8 cellular contexts compared by ENCODE assay signal in genomic region chr14:32078794-32079663, GRCh38. TPM values are rescaled to one million over a fixed set of nuclear protein-coding genes. Genes with fewer than 3 reads are reported as not detected.
DNase-seq lines count a peak whose midpoint lies in the region; ATAC-seq, FAIRE-seq and TF ChIP-seq lines count a peak whose summit lies in the region.

No MANE protein-coding gene starts in this region.

- H3K9me3 ChIP-seq in CD8-positive, alpha-beta T cell (ENCODE audit: low read length): no peaks in the 10 kb centered on the region
- no peaks in the 10 kb centered on the region for H3K9me3 ChIP-seq in MM.1S (replicated peaks; ENCODE audit: insufficient read depth, low read length)

- peaks cover 44% of the 10 kb centered on the region for H3K4me1 Mint-ChIP-seq in CD8-positive, alpha-beta T cell (ENCODE audit: low read depth)

- H4K20me1 ChIP-seq in MM.1S (ENCODE audit: insufficient read depth, low read length): no peaks in the 10 kb centered on the region

- H2AFZ ChIP-seq in MM.1S (ENCODE audit: low read length): no peak overlapping the region

- peak overlapping the region; percentile 73; the same call in 1 of the 2 replicates for H3K4me2 ChIP-seq in MM.1S (ENCODE audit: low read depth, low read length)

- H3K79me2 ChIP-seq in MM.1S (ENCODE audit: low read length): peaks cover 49% of the 10 kb centered on the region

- H3K4me3 ChIP-seq in CD8-positive, alpha-beta T cell (ENCODE audit: low read depth, low read length): peak overlapping the region; percentile 67
- H3K4me3 ChIP-seq in MM.1S (ENCODE audit: low read length) (peak overlapping the region; percentile 75; the same call in 1 of the 2 replicates), bronchial epithelial cell (ENCODE audit: low read depth, low read length) (peak overlapping the region; percentile 77)

- H3K27ac ChIP-seq in CD8-positive, alpha-beta T cell (ENCODE audit: low read depth, low read length): no peak overlapping the region
- no peak overlapping the region for H3K27ac ChIP-seq in MM.1S (ENCODE audit: low read length)

- no peaks in the 10 kb centered on the region for H3K36me3 ChIP-seq in CD8-positive, alpha-beta T cell (ENCODE audit: insufficient read depth, low read length)
- no peaks in the 10 kb centered on the region for H3K36me3 ChIP-seq in MM.1S (replicated peaks; ENCODE audit: insufficient read depth, low read length)
- H3K36me3 ChIP-seq in bronchial epithelial cell (ENCODE audit: control insufficient read depth, insufficient read depth, low read length): no peaks in the 10 kb centered on the region

- H3K9ac ChIP-seq in MM.1S (ENCODE audit: low read length): no peak overlapping the region

- no peaks in the 10 kb centered on the region for H3K9me3 Mint-ChIP-seq in CD8-positive, alpha-beta T cell

- peaks cover 12% of the 10 kb centered on the region for H3F3A ChIP-seq in MM.1S (ENCODE audit: insufficient read depth, low read length)

- H3K4me1 ChIP-seq in CD8-positive, alpha-beta T cell (ENCODE audit: insufficient read depth, low read length): peaks cover 13% of the 10 kb centered on the region
- no peaks in the 10 kb centered on the region for H3K4me1 ChIP-seq in MM.1S (ENCODE audit: low read length)

- no peaks in the 10 kb centered on the region for H3K9me2 ChIP-seq in MM.1S (replicated peaks; ENCODE audit: insufficient read depth, low read length)

- H3K27ac Mint-ChIP-seq in CD8-positive, alpha-beta T cell: no peak overlapping the region

- no peak for FAIRE-seq in bronchial epithelial cell (lab: Jason Lieb, UNC)

- peak overlapping the region; percentile 100 for H3K4me3 Mint-ChIP-seq in CD8-positive, alpha-beta T cell

- H3K27me3 ChIP-seq in CD8-positive, alpha-beta T cell (ENCODE audit: insufficient read depth, low read length): no peaks in the 10 kb centered on the region
- H3K27me3 ChIP-seq in MM.1S (replicated peaks; ENCODE audit: insufficient read depth, low read length) (no peaks in the 10 kb centered on the region), bronchial epithelial cell (ENCODE audit: control insufficient read depth, insufficient read depth, low read length) (no peaks in the 10 kb centered on the region)

- ATAC-seq in CD8-positive, alpha-beta T cell: no peak
- ATAC-seq in GM18511 (IDR thresholded peaks at IDR 0.05; ENCODE audit: unreplicated experiment): no peak

- intact Hi-C loops in CD8-positive, alpha-beta T cell (cut with DNase I, micrococcal nuclease): loop anchor here (1.0 to 5.0 kb wide), 6 partner anchors 63 to 1457 kb away; partner anchors contain the start of genes AP4S1 (in 1 of the 2), DTD2 (in 1 of the 2), HECTD1 (in 1 of the 2) and NUBPL (in 1 of the 2)

- TF ChIP-seq CTCF in CD8-positive, alpha-beta T cell (IDR thresholded peaks at IDR 0.05): no peak
- TF ChIP-seq CTCF in MM.1S (IDR thresholded peaks at IDR 0.05; ENCODE audit: low read length): no peak
- no peak for TF ChIP-seq CTCF in bronchial epithelial cell (IDR thresholded peaks at IDR 0.05; ENCODE audit: insufficient read depth, low read length, severe bottlenecking)
- no peak for TF ChIP-seq CTCF in GM10266 (IDR thresholded peaks at IDR 0.05; ENCODE audit: control insufficient read depth, insufficient read depth, low read depth, missing control alignments)

- H3K27me3 Mint-ChIP-seq in CD8-positive, alpha-beta T cell (ENCODE audit: low read depth): no peaks in the 10 kb centered on the region

- peaks cover 12% of the 10 kb centered on the region for H3K36me3 Mint-ChIP-seq in CD8-positive, alpha-beta T cell

- DNase-seq in CD8-positive, alpha-beta T cell: no peak
- DNase-seq in MM.1S (no peak), bronchial epithelial cell (ENCODE audit: low read depth) (peak; percentile 81), midbrain (lab: John Stamatoyannopoulos, UW) (peak; percentile 13), SKM-1 (lab: John Stamatoyannopoulos, UW; ENCODE audit: unreplicated experiment) (no peak), T1000 (lab: John Stamatoyannopoulos, UW) (no peak), GM10266 (ENCODE audit: extremely low spot score) (no peak)

- CTCF ChIA-PET in CD8-positive, alpha-beta T cell (lab: Charles Lee): interaction anchor here (11.5 kb wide), 1 partner anchor 173 kb away, joined by 247 read pairs; no protein-coding TSS in a partner anchor

- POLR2A ChIA-PET in CD8-positive, alpha-beta T cell (lab: Charles Lee): interaction anchor here (0.7 kb wide), 1 partner anchor 9 kb away, joined by 3 read pairs; no protein-coding TSS in a partner anchor

RNA-seq across cellular contexts. Expression of gene ARHGAP5, which starts 1.9 kb away (rescaled TPM):
- total RNA-seq in CD8-positive, alpha-beta T cell: 10 to 100 TPM; 48.9 to 51.6 TPM
- 139 and 150 TPM in 2 replicates for total RNA-seq in bronchial epithelial cell

Comparison
In these comparisons a context has a peak if more than half of its experiments do, and no peak if none do; other contexts are left out.
1. DNase-seq: peak in bronchial epithelial cell (single experiment) and midbrain (single experiment); none in CD8-positive, alpha-beta T cell (0 of 7), MM.1S (single experiment), SKM-1 (single experiment), T1000 (single experiment) and GM10266 (single experiment).
2. Peak in every context shown above with its lines, with median percentiles within 50 percentile points of each other: H3K4me3 ChIP-seq.